ENCODE assay signal across 16 cellular contexts in the genomic region with DNA sequence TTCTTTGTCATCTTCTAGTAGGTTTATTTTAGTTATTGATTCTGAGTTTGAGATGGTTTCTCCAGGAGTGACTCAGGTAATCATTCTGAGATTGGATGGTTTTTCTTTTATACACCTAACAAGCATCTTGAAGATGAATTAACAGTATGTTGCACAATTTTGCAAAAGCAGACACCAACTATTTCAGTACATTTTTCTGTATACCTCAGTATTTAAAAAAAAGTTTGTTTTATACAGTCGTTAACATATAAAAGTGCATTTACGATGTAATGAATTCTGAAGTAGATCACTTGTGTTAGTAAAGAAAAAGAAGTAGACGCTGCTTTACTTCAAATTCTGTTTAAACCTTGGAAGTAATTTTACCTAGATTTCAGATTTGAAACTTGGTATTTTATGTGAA. TPM values are rescaled to one million over a fixed set of nuclear protein-coding genes. Genes with fewer than 3 reads are reported as not detected.
DNase-seq lines count a peak whose midpoint lies in the region; ATAC-seq and TF ChIP-seq lines count a peak whose summit lies in the region.
"Had no signal": no experiment of that assay in that cellular context is flagged by ENCODE, and none has a peak within 500 bp of the region (broad histone marks: within the 10 kb centered on the region; RNA-seq: fewer than 3 reads in every experiment).

No MANE protein-coding gene starts in this region.

- no peak overlapping the region for H3K27ac Mint-ChIP-seq in activated CD4-positive, alpha-beta T cell treated with anti-CD3 and anti-CD28 coated beads, Interleukin-2, amount 10 ng/mL, durations not matched to agents 24 days and 14 days

- no peak overlapping the region for H3K18ac ChIP-seq in trophoblast cell (ENCODE audit: low read length)

- H3K27me3 Mint-ChIP-seq in activated CD4-positive, alpha-beta T cell treated with anti-CD3 and anti-CD28 coated beads, Interleukin-2, amount 10 ng/mL, durations not matched to agents 24 days and 14 days: no peaks in the 10 kb centered on the region
- H3K27me3 Mint-ChIP-seq: naive B cell had no signal

- peaks cover 64 to 81% (median 74%) of the 10 kb centered on the region in 6 donors for H3K4me1 ChIP-seq in spleen
- H3K4me1 ChIP-seq in trophoblast cell (ENCODE audit: control insufficient read depth in 1 of 2, insufficient read depth in 2 of 2, low read length in 2 of 2): peaks cover 6 to 12% of the 10 kb centered on the region in 2 experiments

- WGBS in spleen, 5 donors: 84 to 87% (median 85%) methylated on average over 3 of the region's 3 CpGs
- WGBS in trophoblast cell (ENCODE audit: extremely low coverage, insufficient coverage, insufficient read length): no CpG with 5 or more reads among the region's 3 CpGs

- H3K4me3 Mint-ChIP-seq in activated CD4-positive, alpha-beta T cell treated with anti-CD3 and anti-CD28 coated beads, Interleukin-2, amount 10 ng/mL, durations not matched to agents 24 days and 14 days: peak overlapping the region; percentile 89

- no peak overlapping the region for H3K14ac ChIP-seq in trophoblast cell (ENCODE audit: low read length)

- no peak overlapping the region for H2AK5ac ChIP-seq in trophoblast cell (ENCODE audit: low read length)

- H3K79me2 ChIP-seq in trophoblast cell (ENCODE audit: control insufficient read depth, insufficient read depth, low read length, poor library complexity): peaks cover 25% of the 10 kb centered on the region

- H2AFZ ChIP-seq in trophoblast cell (ENCODE audit: insufficient read depth, low read length, poor library complexity): no peak overlapping the region

- no peak overlapping the region for H2BK5ac ChIP-seq in trophoblast cell (ENCODE audit: low read depth, low read length, poor library complexity)

- H3K9me3 ChIP-seq in spleen (no peaks in the 10 kb centered on the region), trophoblast cell (ENCODE audit: insufficient read depth, low read depth, low read length) (no peaks in the 10 kb centered on the region)
- H3K9me3 ChIP-seq: heart right ventricle had no signal

- no peak for ATAC-seq in HG03135 (IDR thresholded peaks at IDR 0.05; ENCODE audit: unreplicated experiment)
- ATAC-seq in HG03354 (IDR thresholded peaks at IDR 0.05; ENCODE audit: poor library complexity, severe bottlenecking, unreplicated experiment): no peak
- ATAC-seq: heart right ventricle had no signal

- H4K91ac ChIP-seq in trophoblast cell (ENCODE audit: low read depth, low read length): no peak overlapping the region

- H3K36me3 Mint-ChIP-seq in activated CD4-positive, alpha-beta T cell treated with anti-CD3 and anti-CD28 coated beads, Interleukin-2, amount 10 ng/mL, durations not matched to agents 24 days and 14 days (ENCODE audit: low read depth): no peaks in the 10 kb centered on the region
- H3K36me3 Mint-ChIP-seq: naive B cell had no signal

- no peak overlapping the region for H2BK120ac ChIP-seq in trophoblast cell (ENCODE audit: insufficient read depth, low read length, poor library complexity)

- peak overlapping the region; percentile 34; the same call in 1 of the 2 replicates for H3K27ac ChIP-seq in VCaP
- H3K27ac ChIP-seq in spleen: peak overlapping the region in 6 of 8 donors; percentile 99 to 100 (median 100)
- H3K27ac ChIP-seq in trophoblast cell (ENCODE audit: low read depth, low read length): no peak overlapping the region

- TF ChIP-seq CTCF in VCaP (conservative IDR thresholded peaks at IDR 0.05) (no peak), fibroblast of villous mesenchyme (IDR thresholded peaks at IDR 0.05; ENCODE audit: insufficient read depth, low read depth, low read length) (no peak), spleen (IDR thresholded peaks at IDR 0.05 in 8 of 11, conservative IDR thresholded peaks at IDR 0.05 in 3 of 11) (no peak)

- H4K8ac ChIP-seq in trophoblast cell (ENCODE audit: low read depth, low read length): no peak overlapping the region

- no peak overlapping the region for H3K4me2 ChIP-seq in trophoblast cell (ENCODE audit: low read length)

- H3K4me3 ChIP-seq in fibroblast of villous mesenchyme (ENCODE audit: low read depth, low read length) (peak overlapping the region; percentile 89), spleen (peak overlapping the region in 1 of 8 donors; percentile 92), trophoblast cell (ENCODE audit: low read depth, low read length) (no peak overlapping the region)

- H4K12ac ChIP-seq in trophoblast cell (ENCODE audit: low read depth, low read length): no peak overlapping the region

- no peaks in the 10 kb centered on the region for H3K9me3 Mint-ChIP-seq in activated CD4-positive, alpha-beta T cell treated with anti-CD3 and anti-CD28 coated beads, Interleukin-2, amount 10 ng/mL, durations not matched to agents 24 days and 14 days

- no peak overlapping the region for H3K23ac ChIP-seq in trophoblast cell (ENCODE audit: low read length)

- intact Hi-C loops in activated CD4-positive, alpha-beta T cell treated with anti-CD3 and anti-CD28 coated beads, Interleukin-2, amount 10 ng/mL, durations not matched to agents 24 days and 14 days (cut with micrococcal nuclease): loop anchor here (5.0 to 10.0 kb wide), 3 partner anchors 35 to 1212 kb away; partner anchors contain the start of genes MTCL1 and TWSG1
- intact Hi-C loops in spleen (cut with DNase I; ENCODE audit: low total_unique reads): no loop called here

- H3K4ac ChIP-seq in trophoblast cell (ENCODE audit: low read depth, low read length): no peak overlapping the region

- no peak for TF ChIP-seq POLR2A in spleen (IDR thresholded peaks at IDR 0.05)

- no peak for DNase-seq in activated CD4-positive, alpha-beta T cell treated with anti-CD3 and anti-CD28 coated beads, Interleukin-2, amount 10 ng/mL, durations not matched to agents 24 days and 14 days
- no peak for DNase-seq in activated CD4-positive, alpha-beta T cell treated with anti-CD3 and anti-CD28 coated beads, Interleukin-2, amount 50 U/mL, for 48 hours
- DNase-seq in fibroblast of villous mesenchyme (ENCODE audit: low read depth) (no peak), spleen (no peak), trophoblast cell (no peak)
- DNase-seq: activated CD8-positive, alpha-beta memory T cell treated with anti-CD3 and anti-CD28 coated beads for 24 hours; caudate nucleus; heart right ventricle; naive B cell; NCI-H2171 treated with DMSO at 0.1 percent for 48 hours; SHP77; stimulated activated CD4-positive, alpha-beta T cell treated with anti-CD3 and anti-CD28 coated beads, Interleukin-2, amount 100 ng/mL, for 24 hours; substantia nigra had no signal

- H3K27me3 ChIP-seq in spleen (replicated peaks in 1 of 7): no peaks in the 10 kb centered on the region
- no peaks in the 10 kb centered on the region for H3K27me3 ChIP-seq in trophoblast cell (ENCODE audit: insufficient read depth, low read length)
- H3K27me3 ChIP-seq: heart right ventricle had no signal

- no peak overlapping the region for H3K9ac ChIP-seq in trophoblast cell (ENCODE audit: low read length)

- H3K36me3 ChIP-seq in spleen (no peaks in the 10 kb centered on the region), trophoblast cell (ENCODE audit: control insufficient read depth in 1 of 2, insufficient read depth in 2 of 2, low read length in 2 of 2) (no peaks in the 10 kb centered on the region)
- H3K36me3 ChIP-seq: heart right ventricle had no signal

- H2BK12ac ChIP-seq in trophoblast cell (ENCODE audit: low read length): no peak overlapping the region

- peaks cover 14% of the 10 kb centered on the region for H3K79me1 ChIP-seq in trophoblast cell (ENCODE audit: low read length)

- H3K4me1 Mint-ChIP-seq in activated CD4-positive, alpha-beta T cell treated with anti-CD3 and anti-CD28 coated beads, Interleukin-2, amount 10 ng/mL, durations not matched to agents 24 days and 14 days: peaks cover 27% of the 10 kb centered on the region

RNA-seq across cellular contexts. Expression of gene VAPA, which starts 3.0 kb away (rescaled TPM):
- 182 and 196 TPM in 2 replicates for total RNA-seq in activated CD4-positive, alpha-beta T cell treated with anti-CD3 and anti-CD28 coated beads, Interleukin-2, amount 10 ng/mL, durations not matched to agents 24 days and 14 days
- total RNA-seq in fibroblast of villous mesenchyme: 203 and 288 TPM in 2 replicates
- 100 to 1,000 TPM; 141 to 290 (median 205) TPM for total RNA-seq in spleen
- polyA plus RNA-seq in spleen: 10 to 100 TPM; 53.1 to 92.5 (median 92.5) TPM
- 181 and 185 TPM in 2 replicates for polyA plus RNA-seq in trophoblast cell (2013)

RNA-seq across cellular contexts. Expression of gene TXNDC2, which starts 31.0 kb away (rescaled TPM):
- total RNA-seq in activated CD4-positive, alpha-beta T cell treated with anti-CD3 and anti-CD28 coated beads, Interleukin-2, amount 10 ng/mL, durations not matched to agents 24 days and 14 days: not detected in 2 replicates
- total RNA-seq in fibroblast of villous mesenchyme (under 0.01 TPM in 1 of 2 replicates, not detected in the other), spleen (under 1 TPM in 5 of 7 donors, not detected in 2; 0.37 to 0.93 (median 0.43) TPM)
- polyA plus RNA-seq in spleen: under 1 TPM in 1 of 3 donors, not detected in 2; 0.03 TPM
- 1.1 and 1.4 TPM in 2 replicates for polyA plus RNA-seq in trophoblast cell (2013)
